ENCODE assay signal across 8 cellular contexts in the genomic region with DNA sequence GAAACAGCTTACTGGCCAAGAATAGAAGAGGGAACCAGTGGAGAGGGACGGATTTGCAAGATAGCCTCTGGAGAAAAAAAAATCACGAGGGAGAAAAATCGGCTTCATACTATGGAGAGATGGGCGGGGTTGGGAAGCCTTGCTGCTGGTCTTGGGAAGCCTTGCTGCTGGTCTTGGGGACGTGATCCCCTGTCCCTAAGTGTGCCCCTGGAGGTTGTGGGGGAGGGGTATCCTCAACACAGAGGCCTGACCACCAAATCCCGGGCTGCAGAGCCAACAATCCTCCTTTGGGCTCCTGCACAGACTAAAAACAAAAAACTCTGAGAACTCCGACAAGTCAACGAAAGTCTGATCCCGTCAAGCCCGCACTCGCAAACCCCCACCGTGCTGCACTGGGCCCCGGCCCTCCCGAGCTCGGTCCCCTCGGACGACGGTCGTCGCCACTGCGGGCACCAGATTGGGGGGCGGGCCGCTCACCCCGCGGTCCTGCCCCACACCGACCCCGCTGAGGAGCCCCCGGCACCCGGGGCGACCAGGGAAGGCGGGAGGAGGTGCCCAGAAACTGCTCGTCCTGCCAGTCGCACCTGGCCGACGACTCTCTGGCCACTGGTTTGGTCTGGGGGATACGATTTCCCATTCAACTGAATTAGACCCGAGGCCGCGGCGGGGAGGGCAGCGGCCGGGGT. TPM values are rescaled to one million over a fixed set of nuclear protein-coding genes. Genes with fewer than 3 reads are reported as not detected.
A peak's percentile ranks its signal among the peaks of the same experiment; 100 is the strongest.
DNase-seq lines count a peak whose midpoint lies in the region; ATAC-seq and TF ChIP-seq lines count a peak whose summit lies in the region.

No MANE protein-coding gene starts in this region.

- H3K36me3 Mint-ChIP-seq in activated CD4-positive, alpha-beta T cell treated with anti-CD3 and anti-CD28 coated beads, Interleukin-2, amount 10 ng/mL, durations not matched to agents 24 days and 14 days (ENCODE audit: low read depth) = peaks cover 2% of the 10 kb centered on the region
- H3K36me3 Mint-ChIP-seq in activated naive CD8-positive, alpha-beta T cell = peaks cover 2% of the 10 kb centered on the region

- H3K4me3 Mint-ChIP-seq in activated CD4-positive, alpha-beta T cell treated with anti-CD3 and anti-CD28 coated beads, Interleukin-2, amount 10 ng/mL, durations not matched to agents 24 days and 14 days = peak overlapping the region; percentile 73
- peak overlapping the region; percentile 72 for H3K4me3 Mint-ChIP-seq in activated naive CD8-positive, alpha-beta T cell

- intact Hi-C loops in activated CD4-positive, alpha-beta T cell treated with anti-CD3 and anti-CD28 coated beads, Interleukin-2, amount 10 ng/mL, durations not matched to agents 24 days and 14 days (cut with micrococcal nuclease) = loop anchor here (10.0 kb wide), 1 partner anchor 205 kb away; no protein-coding TSS in a partner anchor
- intact Hi-C loops in right cardiac atrium (cut with DNase I) = no loop called here
- intact Hi-C loops in psoas muscle (cut with DNase I) = no loop called here

- no peaks in the 10 kb centered on the region for H3K9me3 Mint-ChIP-seq in activated CD4-positive, alpha-beta T cell treated with anti-CD3 and anti-CD28 coated beads, Interleukin-2, amount 10 ng/mL, durations not matched to agents 24 days and 14 days
- no peaks in the 10 kb centered on the region for H3K9me3 Mint-ChIP-seq in activated naive CD8-positive, alpha-beta T cell (ENCODE audit: low read depth)

- peaks cover 4% of the 10 kb centered on the region for H3K4me1 Mint-ChIP-seq in activated CD4-positive, alpha-beta T cell treated with anti-CD3 and anti-CD28 coated beads, Interleukin-2, amount 10 ng/mL, durations not matched to agents 24 days and 14 days
- H3K4me1 Mint-ChIP-seq in activated naive CD8-positive, alpha-beta T cell (ENCODE audit: low read depth) = peaks cover 9% of the 10 kb centered on the region

- peak; percentile 59 for DNase-seq in activated CD4-positive, alpha-beta T cell treated with anti-CD3 and anti-CD28 coated beads, Interleukin-2, amount 10 ng/mL, durations not matched to agents 24 days and 14 days
- DNase-seq in activated CD4-positive, alpha-beta T cell treated with anti-CD3 and anti-CD28 coated beads for 48 hours = no peak
- DNase-seq in HK-2 (ENCODE audit: unreplicated experiment) (peak; percentile 36), right cardiac atrium (peak in 2 of 3 donors; percentile 52 to 60), psoas muscle (peak in 1 of 2 donors; percentile 42), 8988T (no peak)
- no peak for DNase-seq in activated effector memory CD4-positive, alpha-beta T cell treated with anti-CD3 and anti-CD28 coated beads, Interleukin-2, amount 50 U/mL, for 16 hours

- ATAC-seq in right cardiac atrium (peak in 1 of 2 donors; percentile 30), psoas muscle (peak in 1 of 4 donors; percentile 13)

- no peak overlapping the region for H3K27ac Mint-ChIP-seq in activated CD4-positive, alpha-beta T cell treated with anti-CD3 and anti-CD28 coated beads, Interleukin-2, amount 10 ng/mL, durations not matched to agents 24 days and 14 days
- no peak overlapping the region for H3K27ac Mint-ChIP-seq in activated naive CD8-positive, alpha-beta T cell

- H3K4me1 ChIP-seq in right cardiac atrium (ENCODE audit: control insufficient read depth, insufficient read depth, low read length) = peaks cover 2% of the 10 kb centered on the region
- H3K4me1 ChIP-seq in psoas muscle = peaks cover 10% of the 10 kb centered on the region

- H3K4me3 ChIP-seq in right cardiac atrium (ENCODE audit: low read length) (peak overlapping the region; percentile 80), psoas muscle (peak overlapping the region; percentile 79)

- TF ChIP-seq CTCF in psoas muscle (IDR thresholded peaks at IDR 0.05) = no peak

- H3K27me3 ChIP-seq in right cardiac atrium (ENCODE audit: control insufficient read depth, insufficient read depth) (no peaks in the 10 kb centered on the region), psoas muscle (ENCODE audit: insufficient read depth in 3 of 3, low read length in 2 of 3) (peaks cover 8 to 70% (median 9%) of the 10 kb centered on the region in 3 donors)

- WGBS in right cardiac atrium = 2% methylated on average over 42 of the region's 42 CpGs
- 3 to 5% (median 4%) methylated on average over 33 to 42 of the region's 42 CpGs for WGBS in psoas muscle, 3 donors

- no peaks in the 10 kb centered on the region for H3K9me3 ChIP-seq in right cardiac atrium (ENCODE audit: control insufficient read depth, low read length)
- H3K9me3 ChIP-seq in psoas muscle = no peaks in the 10 kb centered on the region

- no peak overlapping the region for H3K27ac ChIP-seq in right cardiac atrium (ENCODE audit: low read length)
- H3K27ac ChIP-seq in psoas muscle = no peak overlapping the region

- no peaks in the 10 kb centered on the region for H3K36me3 ChIP-seq in psoas muscle (ENCODE audit: insufficient read depth in 1 of 2, low read depth in 1 of 2)

- peaks cover 64% of the 10 kb centered on the region for H3K27me3 Mint-ChIP-seq in activated CD4-positive, alpha-beta T cell treated with anti-CD3 and anti-CD28 coated beads, Interleukin-2, amount 10 ng/mL, durations not matched to agents 24 days and 14 days
- peaks cover 37% of the 10 kb centered on the region for H3K27me3 Mint-ChIP-seq in activated naive CD8-positive, alpha-beta T cell

RNA-seq across cellular contexts. Expression of gene MAP7, which starts 0.7 kb away (rescaled TPM):
- 1.0 and 1.1 TPM in 2 replicates for total RNA-seq in activated CD4-positive, alpha-beta T cell treated with anti-CD3 and anti-CD28 coated beads, Interleukin-2, amount 10 ng/mL, durations not matched to agents 24 days and 14 days
- total RNA-seq in right cardiac atrium (1 to 10 TPM; 1.3 to 2.5 (median 1.8) TPM), psoas muscle (under 1 TPM; 0.32 to 0.94 (median 0.62) TPM)
- polyA plus RNA-seq in right cardiac atrium (0.79 TPM), psoas muscle (under 1 TPM; 0.10 to 0.20 (median 0.10) TPM)

Comparison
In these comparisons a context has a peak if more than half of its experiments do, and no peak if none do; other contexts are left out.
1. DNase-seq: peak in activated CD4-positive, alpha-beta T cell treated with anti-CD3 and anti-CD28 coated beads, Interleukin-2, amount 10 ng/mL, durations not matched to agents 24 days and 14 days (single experiment), HK-2 (single experiment) and right cardiac atrium (2 of 3); none in activated CD4-positive, alpha-beta T cell treated with anti-CD3 and anti-CD28 coated beads for 48 hours (single experiment), activated effector memory CD4-positive, alpha-beta T cell treated with anti-CD3 and anti-CD28 coated beads, Interleukin-2, amount 50 U/mL, for 16 hours (single experiment) and 8988T (single experiment).